In genomic region chr6:41920921-41921711, GRCh38 we compare ENCODE assay signal across 1 cellular context.
A peak's percentile ranks its signal among the peaks of the same experiment; 100 is the strongest.
TF ChIP-seq lines count a peak whose summit lies in the region.

Gene BYSL (plus strand): TSS chr6:41921499. CDS start chr6:41921563, 64 bp downstream.
Gene MED20 (minus strand): TSS chr6:41921139. CDS start chr6:41921018, 121 bp downstream.

TF ChIP-seq in WTC11, 78 proteins besides CTCF, POLR2A, EP300 and RAD21 (continued from another document):
- TF ChIP-seq ZNF425 (CRISPR knock-in tag; conservative IDR thresholded peaks at IDR 0.05), result no peak
- no peak for TF ChIP-seq ELF4 (CRISPR knock-in tag; IDR thresholded peaks at IDR 0.05; ENCODE audit: low read depth)
- TF ChIP-seq RELA (CRISPR knock-in tag; IDR thresholded peaks at IDR 0.05; ENCODE audit: borderline replicate concordance), result no peak
- no peak for TF ChIP-seq ZNF121 (CRISPR knock-in tag; IDR thresholded peaks at IDR 0.05)
- no peak for TF ChIP-seq JAZF1 (CRISPR knock-in tag; IDR thresholded peaks at IDR 0.05)
- TF ChIP-seq STAT6 (CRISPR knock-in tag; conservative IDR thresholded peaks at IDR 0.05; ENCODE audit: low read depth), result no peak
- TF ChIP-seq CBFB (CRISPR knock-in tag; IDR thresholded peaks at IDR 0.05; ENCODE audit: low read depth), result no peak
- TF ChIP-seq CDX4 (CRISPR knock-in tag; IDR thresholded peaks at IDR 0.05; ENCODE audit: borderline replicate concordance), result no peak
- TF ChIP-seq IRF1 (CRISPR knock-in tag; IDR thresholded peaks at IDR 0.05), result 0 out of 2 replicates have a peak, but pooled peaks have one; percentile 42
- no peak for TF ChIP-seq IRF2 (CRISPR knock-in tag; IDR thresholded peaks at IDR 0.05; ENCODE audit: borderline replicate concordance, low read depth)
- peak; percentile 83 for TF ChIP-seq GABPB1 (CRISPR knock-in tag; IDR thresholded peaks at IDR 0.05)
- TF ChIP-seq SMAD3 (CRISPR knock-in tag; IDR thresholded peaks at IDR 0.05; ENCODE audit: borderline replicate concordance), result no peak
- 0 out of 2 replicates have a peak, but pooled peaks have one; percentile 55 for TF ChIP-seq ETV6 (CRISPR knock-in tag; IDR thresholded peaks at IDR 0.05)
- TF ChIP-seq ZNF317 (CRISPR knock-in tag; IDR thresholded peaks at IDR 0.05; ENCODE audit: borderline replicate concordance, low read depth), result 0 out of 2 replicates have a peak, but pooled peaks have one; percentile 11
- TF ChIP-seq ZNF219 (CRISPR knock-in tag; IDR thresholded peaks at IDR 0.05; ENCODE audit: borderline replicate concordance), result no peak
- no peak for TF ChIP-seq ZNF423 (CRISPR knock-in tag; IDR thresholded peaks at IDR 0.05)
- TF ChIP-seq USF1 (CRISPR knock-in tag; IDR thresholded peaks at IDR 0.05), result peak; percentile 21; the same call in 1 of the 2 replicates
- 0 out of 2 replicates have a peak, but pooled peaks have one; percentile 7 for TF ChIP-seq FOXP4 (CRISPR knock-in tag; IDR thresholded peaks at IDR 0.05)
- TF ChIP-seq MAX (CRISPR knock-in tag; IDR thresholded peaks at IDR 0.05), result peak; percentile 94
- TF ChIP-seq HMGA2 (CRISPR knock-in tag; IDR thresholded peaks at IDR 0.05), result no peak
- no peak for TF ChIP-seq ZSCAN18 (CRISPR knock-in tag; IDR thresholded peaks at IDR 0.05)
- TF ChIP-seq PRDM15 (CRISPR knock-in tag; IDR thresholded peaks at IDR 0.05), result no peak
- TF ChIP-seq ZNF396 (CRISPR knock-in tag; IDR thresholded peaks at IDR 0.05; ENCODE audit: borderline replicate concordance), result no peak
- TF ChIP-seq NFYB (CRISPR knock-in tag; conservative IDR thresholded peaks at IDR 0.05; ENCODE audit: low read depth), result no peak
- TF ChIP-seq EMX1 (CRISPR knock-in tag; IDR thresholded peaks at IDR 0.05), result no peak
- peak; percentile 79 for TF ChIP-seq HMGXB4 (CRISPR knock-in tag; IDR thresholded peaks at IDR 0.05)
- TF ChIP-seq ZNF138 (CRISPR knock-in tag; conservative IDR thresholded peaks at IDR 0.05), result no peak
